ENCODE assay signal across 8 cellular contexts in the genomic region with DNA sequence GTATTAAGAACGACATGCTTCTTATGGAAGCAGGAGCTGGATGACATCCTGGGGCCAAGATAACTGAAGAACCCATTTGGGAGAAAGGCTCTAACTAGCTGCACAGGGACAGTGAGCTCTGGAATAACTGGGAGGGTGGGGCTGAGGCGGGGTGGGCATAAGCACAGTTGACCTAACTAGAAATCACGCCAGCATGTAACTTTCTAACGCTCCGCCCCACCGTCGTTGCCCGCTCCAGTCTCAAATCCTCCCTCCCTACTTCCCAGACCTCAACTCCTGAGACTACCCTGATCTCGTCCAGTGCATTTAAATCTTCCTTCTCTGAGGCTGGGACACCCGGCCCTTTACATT. TPM values are rescaled to one million over a fixed set of nuclear protein-coding genes. Genes with fewer than 3 reads are reported as not detected.
DNase-seq lines count a peak whose midpoint lies in the region; ATAC-seq, FAIRE-seq and TF ChIP-seq lines count a peak whose summit lies in the region.

No MANE protein-coding gene starts in this region.

- H3K4me1 Mint-ChIP-seq in activated naive CD4-positive, alpha-beta T cell treated with anti-CD3 and anti-CD28 coated beads, Interleukin-2, amount 50 U/mL, for 24 hours: peaks cover 20% of the 10 kb centered on the region

- peaks cover 29 to 36% of the 10 kb centered on the region in 2 donors for H3K36me3 ChIP-seq in ascending aorta
- H3K36me3 ChIP-seq in lower lobe of right lung: peaks cover 36% of the 10 kb centered on the region
- no peaks in the 10 kb centered on the region for H3K36me3 ChIP-seq in uterus

- H3K36me3 Mint-ChIP-seq in activated naive CD4-positive, alpha-beta T cell treated with anti-CD3 and anti-CD28 coated beads, Interleukin-2, amount 50 U/mL, for 24 hours: peaks cover 14% of the 10 kb centered on the region

- H3K27me3 ChIP-seq in ascending aorta (no peaks in the 10 kb centered on the region), lower lobe of right lung (ENCODE audit: low read depth) (no peaks in the 10 kb centered on the region), uterus (no peaks in the 10 kb centered on the region)

- H3K9me3 Mint-ChIP-seq in activated naive CD4-positive, alpha-beta T cell treated with anti-CD3 and anti-CD28 coated beads, Interleukin-2, amount 50 U/mL, for 24 hours: no peaks in the 10 kb centered on the region

- peak overlapping the region; percentile 95 for H3K4me3 Mint-ChIP-seq in activated naive CD4-positive, alpha-beta T cell treated with anti-CD3 and anti-CD28 coated beads, Interleukin-2, amount 50 U/mL, for 24 hours

- H3K4me1 ChIP-seq in ascending aorta: peaks cover 6 to 8% of the 10 kb centered on the region in 2 donors
- peaks cover 12% of the 10 kb centered on the region for H3K4me1 ChIP-seq in lower lobe of right lung
- H3K4me1 ChIP-seq in uterus: peaks cover 0 to 8% of the 10 kb centered on the region in 2 donors

- no peak for TF ChIP-seq POLR2A in uterus (IDR thresholded peaks at IDR 0.05)

- H3K4me3 ChIP-seq in ascending aorta (peak overlapping the region; percentile 75 to 97), lower lobe of right lung (peak overlapping the region; percentile 96), uterus (peak overlapping the region; percentile 95 to 99)

- peak in 1 of 2 donors; percentile 8 for ATAC-seq in lower lobe of right lung
- ATAC-seq in HG02588 (IDR thresholded peaks at IDR 0.05; ENCODE audit: unreplicated experiment): no peak

- H3K27ac ChIP-seq in ascending aorta (no peak overlapping the region), lower lobe of right lung (peak overlapping the region; percentile 71), uterus (peak overlapping the region; percentile 46 to 69)

- TF ChIP-seq CTCF in ascending aorta (IDR thresholded peaks at IDR 0.05) (no peak), lower lobe of right lung (IDR thresholded peaks at IDR 0.05) (no peak), uterus (IDR thresholded peaks at IDR 0.05) (no peak), D721Med (IDR thresholded peaks at IDR 0.05; ENCODE audit: insufficient read depth, missing control alignments) (no peak)

- H3K27me3 Mint-ChIP-seq in activated naive CD4-positive, alpha-beta T cell treated with anti-CD3 and anti-CD28 coated beads, Interleukin-2, amount 50 U/mL, for 24 hours: no peaks in the 10 kb centered on the region

- H3K9me3 ChIP-seq in ascending aorta: no peaks in the 10 kb centered on the region
- no peaks in the 10 kb centered on the region for H3K9me3 ChIP-seq in lower lobe of right lung
- H3K9me3 ChIP-seq in uterus: no peaks in the 10 kb centered on the region

- intact Hi-C loops in ascending aorta (cut with DNase I) (loop anchor here (5.0 to 10.0 kb wide), 2 partner anchors 97 to 219 kb away; no protein-coding TSS in a partner anchor), lower lobe of right lung (cut with DNase I) (no loop called here), uterus (cut with DNase I; ENCODE audit: low total_unique reads) (no loop called here)

- no peak for DNase-seq in activated naive CD4-positive, alpha-beta T cell treated with anti-CD3 and anti-CD28 coated beads, Interleukin-2, amount 50 U/mL, for 16 hours
- DNase-seq in ascending aorta (ENCODE audit: low spot score in 2 of 2) (no peak), lower lobe of right lung (no peak), uterus (no peak), D721Med (ENCODE audit: insufficient read length, low spot score) (no peak), EL (no peak)

- peak overlapping the region; percentile 91 for H3K27ac Mint-ChIP-seq in activated naive CD4-positive, alpha-beta T cell treated with anti-CD3 and anti-CD28 coated beads, Interleukin-2, amount 50 U/mL, for 24 hours

- no peak for FAIRE-seq in D721Med (lab: Jason Lieb, UNC)

RNA-seq across cellular contexts. Expression of gene PHB1, which starts 0.4 kb away (rescaled TPM):
- total RNA-seq in ascending aorta (79.6 TPM), lower lobe of right lung (113 TPM), uterus (10 to 100 TPM; 63.5 to 98.4 (median 79.6) TPM)

RNA-seq across cellular contexts. Expression of gene ZNF652, which starts 52.2 kb away (rescaled TPM):
- total RNA-seq in ascending aorta: 13.5 TPM
- 49.0 TPM for total RNA-seq in lower lobe of right lung
- total RNA-seq in uterus: 10 to 100 TPM; 17.6 to 65.3 (median 36.2) TPM

Comparison
In these comparisons a context has a peak if more than half of its experiments do, and no peak if none do; other contexts are left out.
1. H3K27ac ChIP-seq: peak in lower lobe of right lung (single experiment) and uterus (2 of 2); none in ascending aorta (0 of 2).
2. Peak in every context shown above with its lines, with median percentiles within 50 percentile points of each other: H3K4me3 ChIP-seq.